In genomic region chr7:143382126-143382790, GRCh38 we compare ENCODE assay signal across 10 cellular contexts. TPM values are rescaled to one million over a fixed set of nuclear protein-coding genes. Genes with fewer than 3 reads are reported as not detected.
DNase-seq lines count a peak whose midpoint lies in the region; ATAC-seq, FAIRE-seq and TF ChIP-seq lines count a peak whose summit lies in the region.
"Had no signal": no experiment of that assay in that cellular context is flagged by ENCODE, and none has a peak within 500 bp of the region (broad histone marks: within the 10 kb centered on the region; RNA-seq: fewer than 3 reads in every experiment).

No MANE protein-coding gene starts in this region.

- peaks cover 14% of the 10 kb centered on the region for H3K36me3 Mint-ChIP-seq in CD4-positive, alpha-beta T cell (ENCODE audit: low read depth)

- peaks cover 5% of the 10 kb centered on the region; the same call in 1 of the 2 replicates for H3K36me3 ChIP-seq in Panc1 (ENCODE audit: control insufficient read depth, insufficient read depth, low read length)
- peaks cover 48% of the 10 kb centered on the region for H3K36me3 ChIP-seq in osteoblast (ENCODE audit: insufficient read depth, low read length)

- in situ Hi-C loops in Panc1 (cut with HindIII; ENCODE audit: low pct_unique_long_range_greater_than_20kb, low sequenced_read_pairs): no loop called here

- CTCF ChIA-PET in CD4-positive, alpha-beta T cell (lab: Charles Lee): no interaction called here
- CTCF ChIA-PET in Panc1 (lab: Charles Lee): no interaction called here

- TF ChIP-seq POLR2A in erythroblast (IDR thresholded peaks at IDR 0.05; ENCODE audit: low read length): no peak

- no peak for DNase-seq in CD4-positive, alpha-beta T cell
- DNase-seq in Panc1 (ENCODE audit: low read depth, low spot score) (no peak), epithelial cell of esophagus (ENCODE audit: low read depth) (no peak), osteoblast (ENCODE audit: insufficient read length, low spot score, missing footprints) (peak; percentile 44), DMS114 treated with DMSO at 0.1 percent for 48 hours (lab: John Stamatoyannopoulos, UW; ENCODE audit: unreplicated experiment) (no peak), erythroblast (lab: John Stamatoyannopoulos, UW) (no peak), RCC 7860 (ENCODE audit: low spot score) (no peak)
- DNase-seq: NK-92 treated with Interleukin-12 subunit alpha and Interleukin-12 subunit beta, amount 100 ng/mL, for 24 hours had no signal

- H3K27ac ChIP-seq in CD4-positive, alpha-beta T cell (ENCODE audit: low read depth, low read length): peak overlapping the region; percentile 97
- H3K27ac ChIP-seq in Panc1 (ENCODE audit: low read length) (peak overlapping the region; percentile 82), osteoblast (ENCODE audit: low read depth, low read length) (peak overlapping the region; percentile 86)

- intact Hi-C loops in CD4-positive, alpha-beta T cell (cut with DNase I, micrococcal nuclease): loop anchor here (2.0 to 10.0 kb wide), 3 partner anchors 23 to 575 kb away; partner anchors contain the start of gene EPHB6 (in 1 of the 2)
- intact Hi-C loops in Panc1 (cut with micrococcal nuclease; ENCODE audit: unreplicated experiment): no loop called here

- BruUV-seq in Panc1 (replicated peaks; lab: Mats Ljungman, UMichigan): no TSS peak

- H3K9me3 ChIP-seq in CD4-positive, alpha-beta T cell (ENCODE audit: control insufficient read depth, low read length): no peaks in the 10 kb centered on the region
- H3K9me3 ChIP-seq in Panc1 (ENCODE audit: control insufficient read depth, insufficient read depth, low read depth, low read length) (no peaks in the 10 kb centered on the region), osteoblast (ENCODE audit: low read depth, low read length) (no peaks in the 10 kb centered on the region)

- H2AFZ ChIP-seq in osteoblast (ENCODE audit: low read length): no peak overlapping the region

- H4K20me1 ChIP-seq in osteoblast (ENCODE audit: insufficient read depth, low read length): peaks cover 53% of the 10 kb centered on the region

- H3K4me2 ChIP-seq in osteoblast (ENCODE audit: insufficient read depth, low read length): peak overlapping the region; percentile 92

- H3K27ac Mint-ChIP-seq in CD4-positive, alpha-beta T cell: no peak overlapping the region

- no peaks in the 10 kb centered on the region for H3K9me3 Mint-ChIP-seq in CD4-positive, alpha-beta T cell

- H3K4me1 Mint-ChIP-seq in CD4-positive, alpha-beta T cell (ENCODE audit: low read depth): peaks cover 22% of the 10 kb centered on the region

- ATAC-seq in CD4-positive, alpha-beta T cell (ENCODE audit: poor library complexity): no peak
- ATAC-seq in Panc1 (no peak), HG02852 (IDR thresholded peaks at IDR 0.05; ENCODE audit: unreplicated experiment) (no peak)

- H3K4me1 ChIP-seq in Panc1 (ENCODE audit: control insufficient read depth, insufficient read depth, low read length) (peaks cover 12% of the 10 kb centered on the region; the same call in 1 of the 2 replicates), osteoblast (ENCODE audit: insufficient read depth, low read length) (peaks cover 59% of the 10 kb centered on the region)

- no peaks in the 10 kb centered on the region for H3K27me3 ChIP-seq in CD4-positive, alpha-beta T cell (ENCODE audit: control insufficient read depth, insufficient read depth, low read length)
- H3K27me3 ChIP-seq in Panc1 (ENCODE audit: control insufficient read depth, insufficient read depth, low read length) (no peaks in the 10 kb centered on the region), osteoblast (ENCODE audit: insufficient read depth, low read length) (no peaks in the 10 kb centered on the region)

- H3K27me3 Mint-ChIP-seq in CD4-positive, alpha-beta T cell: no peaks in the 10 kb centered on the region

- no peak for TF ChIP-seq CTCF in CD4-positive, alpha-beta T cell (IDR thresholded peaks at IDR 0.05)
- TF ChIP-seq CTCF in Panc1 (IDR thresholded peaks at IDR 0.05): no peak
- TF ChIP-seq CTCF in epithelial cell of esophagus (IDR thresholded peaks at IDR 0.05; ENCODE audit: insufficient read depth, low read depth, low read length, missing control alignments): no peak
- no peak for TF ChIP-seq CTCF in osteoblast (IDR thresholded peaks at IDR 0.05; ENCODE audit: extremely low read depth, low read depth, low read length)

- FAIRE-seq in RCC 7860 (lab: Jason Lieb, UNC): no peak
- FAIRE-seq: islet of Langerhans had no signal

- no peak overlapping the region for H3K4me3 Mint-ChIP-seq in CD4-positive, alpha-beta T cell

- H3K79me2 ChIP-seq in osteoblast (ENCODE audit: insufficient read depth, low read length): peaks cover 71% of the 10 kb centered on the region

- H3K4me3 ChIP-seq in Panc1 (ENCODE audit: low read depth in 2 of 2, low read length in 2 of 2): peak overlapping the region; percentile 80 to 96
- peak overlapping the region; percentile 71 for H3K4me3 ChIP-seq in epithelial cell of esophagus (ENCODE audit: low read length)
- peak overlapping the region; percentile 87 for H3K4me3 ChIP-seq in osteoblast (ENCODE audit: insufficient read depth, low read length)

- POLR2A ChIA-PET in CD4-positive, alpha-beta T cell (lab: Charles Lee): interaction anchor here (1.1 to 3.1 kb wide), 5 partner anchors 8 to 142 kb away, joined by 3 to 30 read pairs (median 5); partner anchors contain the start of genes CASP2 and EPHA1
- POLR2A ChIA-PET in Panc1 (lab: Charles Lee): no interaction called here

RNA-seq across cellular contexts. Expression of gene ZYX, which starts 1.1 kb away (rescaled TPM):
- total RNA-seq in CD4-positive, alpha-beta T cell: 100 to 1,000 TPM; 132 to 146 TPM
- total RNA-seq in Panc1 (2021; ENCODE audit: unreplicated experiment) (169 TPM), osteoblast (38.9 and 47.4 TPM in 2 replicates)
- 257 TPM for polyA plus RNA-seq in Panc1 (2012; ENCODE audit: insufficient read length)

RNA-seq across cellular contexts. Expression of gene FAM131B, which starts 19.7 kb away (rescaled TPM):
- total RNA-seq in CD4-positive, alpha-beta T cell: under 1 TPM in 1 of 2 experiments, not detected in 1; 0.14 TPM
- 1.5 TPM for total RNA-seq in Panc1 (2021; ENCODE audit: unreplicated experiment)
- polyA plus RNA-seq in Panc1 (2012; ENCODE audit: insufficient read length): 1.9 TPM
- 1.2 and 1.4 TPM in 2 replicates for total RNA-seq in osteoblast

RNA-seq across cellular contexts. Expression of gene EPHA1, which starts 26.4 kb away (rescaled TPM):
- 10 to 100 TPM; 16.0 to 19.0 TPM for total RNA-seq in CD4-positive, alpha-beta T cell
- 0.39 TPM for total RNA-seq in Panc1 (2021; ENCODE audit: unreplicated experiment)
- 1.4 TPM for polyA plus RNA-seq in Panc1 (2012; ENCODE audit: insufficient read length)
- total RNA-seq in osteoblast: not detected in 2 replicates

Comparison
In these comparisons a context has a peak if more than half of its experiments do, and no peak if none do; other contexts are left out.
1. RNA of gene EPHA1, which starts 26.4 kb away (total RNA-seq): 16.0 to 19.0 TPM in CD4-positive, alpha-beta T cell; 0.39 TPM in Panc1 (single experiment) and not detected in osteoblast; every median in the first group is over 10 times any median in the second.
2. Peak in every context shown above with its lines, with median percentiles within 50 percentile points of each other: H3K27ac ChIP-seq and H3K4me3 ChIP-seq.